Comparison of ENCODE assay signal across 13 cellular contexts in genomic region chr3:123816673-123817207, GRCh38.
A peak's percentile ranks its signal among the peaks of the same experiment; 100 is the strongest.
DNase-seq lines count a peak whose midpoint lies in the region; TF ChIP-seq lines count a peak whose summit lies in the region.
"Had no signal": no experiment of that assay in that cellular context is flagged by ENCODE, and none has a peak within 500 bp of the region (broad histone marks: within the 10 kb centered on the region; RNA-seq: fewer than 3 reads in every experiment).

No MANE protein-coding gene starts in this region.

- H3K4me1 ChIP-seq in SJCRH30, result peaks cover 35% of the 10 kb centered on the region
- peaks cover 38% of the 10 kb centered on the region for H3K4me1 ChIP-seq in fibroblast of lung (ENCODE audit: control insufficient read depth, extremely low read depth, insufficient read depth, low read length)
- peaks cover 0 to 37% (median 27%) of the 10 kb centered on the region in 4 donors for H3K4me1 ChIP-seq in sigmoid colon

- H3K36me3 ChIP-seq in SJCRH30 (no peaks in the 10 kb centered on the region), fibroblast of lung (ENCODE audit: control insufficient read depth, insufficient read depth, low read length) (peaks cover 10% of the 10 kb centered on the region), sigmoid colon (no peaks in the 10 kb centered on the region)
- H3K36me3 ChIP-seq: heart right ventricle had no signal

- no peaks in the 10 kb centered on the region for H3K27me3 ChIP-seq in SJCRH30
- no peaks in the 10 kb centered on the region for H3K27me3 ChIP-seq in fibroblast of lung (ENCODE audit: control insufficient read depth, insufficient read depth, low read length)
- no peaks in the 10 kb centered on the region for H3K27me3 ChIP-seq in sigmoid colon
- H3K27me3 ChIP-seq: heart right ventricle had no signal

- peak overlapping the region; percentile 43 for H3K27ac ChIP-seq in SJCRH30
- H3K27ac ChIP-seq in fibroblast of lung (ENCODE audit: insufficient read depth, low read length), result peak overlapping the region; percentile 44
- peak overlapping the region; percentile 44 to 73 (median 66) for H3K27ac ChIP-seq in sigmoid colon

- peak; percentile 84 for DNase-seq in ELR (ENCODE audit: low read depth)
- no peak for DNase-seq in SJCRH30
- DNase-seq in fibroblast of lung (ENCODE audit: low read depth in 2 of 2), result peak; percentile 59 to 95
- DNase-seq in sigmoid colon, result no peak
- DNase-seq in HT-29 (ENCODE audit: low spot score), result no peak
- no peak for DNase-seq in effector CD8-positive, alpha-beta T cell (lab: John Stamatoyannopoulos, UW)
- no peak for DNase-seq in COLO829 (ENCODE audit: low spot score)
- DNase-seq in stimulated activated CD4-positive, alpha-beta T cell treated with anti-CD3 and anti-CD28 coated beads, Interleukin-4, amount 100 ng/mL, for 1 hour, result no peak
- DNase-seq: activated T-cell treated with anti-CD3 and anti-CD28 coated beads for 4 hours; CD8-positive, alpha-beta memory T cell; heart right ventricle; NCI-H2081; stimulated activated CD4-positive, alpha-beta T cell treated with anti-CD3 and anti-CD28 coated beads, Interleukin-15, amount 100 ng/mL, for 24 hours had no signal

- H3K9me3 ChIP-seq in SJCRH30 (replicated peaks) (no peaks in the 10 kb centered on the region), fibroblast of lung (ENCODE audit: control insufficient read depth, insufficient read depth, low read depth, low read length) (no peaks in the 10 kb centered on the region), sigmoid colon (no peaks in the 10 kb centered on the region)

- H3K4me2 ChIP-seq in fibroblast of lung (ENCODE audit: extremely low read depth, insufficient read depth, low read length), result no peak overlapping the region

- H3K9ac ChIP-seq in fibroblast of lung (ENCODE audit: insufficient read depth, low read length), result no peak overlapping the region

- TF ChIP-seq POLR2A in sigmoid colon (IDR thresholded peaks at IDR 0.05), result no peak

- WGBS in sigmoid colon, 2 donors, result 72 to 79% methylated on average over 5 of the region's 5 CpGs

- TF ChIP-seq CTCF in fibroblast of lung (conservative IDR thresholded peaks at IDR 0.05 in 1 of 2, IDR thresholded peaks at IDR 0.05 in 1 of 2; ENCODE audit: low read depth in 1 of 2, low read length in 2 of 2) (no peak), sigmoid colon (IDR thresholded peaks at IDR 0.05) (no peak)

- no peak for TF ChIP-seq EP300 in sigmoid colon (IDR thresholded peaks at IDR 0.05)

- H2AFZ ChIP-seq in fibroblast of lung (ENCODE audit: low read length), result no peak overlapping the region

- H4K20me1 ChIP-seq in fibroblast of lung (ENCODE audit: control insufficient read depth, extremely low read depth, insufficient read depth, low read length), result no peaks in the 10 kb centered on the region

- intact Hi-C loops in sigmoid colon (cut with DNase I), result no loop called here

- H3K4me3 ChIP-seq in SJCRH30 (no peak overlapping the region), fibroblast of lung (replicated peaks in 1 of 4; ENCODE audit: control extremely low read depth in 1 of 4, insufficient read depth in 1 of 4, low read depth in 3 of 4, low read length in 4 of 4) (no peak overlapping the region), sigmoid colon (no peak overlapping the region)
- H3K4me3 ChIP-seq: heart right ventricle had no signal

- H3K79me2 ChIP-seq in fibroblast of lung (ENCODE audit: control insufficient read depth, insufficient read depth, low read length), result peaks cover 2% of the 10 kb centered on the region

Comparison
In these comparisons a context has a peak if more than half of its experiments do, and no peak if none do; other contexts are left out.
1. DNase-seq: peak in ELR (single experiment) and fibroblast of lung (2 of 2); none in SJCRH30 (0 of 2), sigmoid colon (single experiment), HT-29 (single experiment), effector CD8-positive, alpha-beta T cell (single experiment), COLO829 (single experiment) and stimulated activated CD4-positive, alpha-beta T cell treated with anti-CD3 and anti-CD28 coated beads, Interleukin-4, amount 100 ng/mL, for 1 hour (single experiment).
2. Peak in every context shown above with its lines, with median percentiles within 50 percentile points of each other: H3K27ac ChIP-seq.